Comparison of ENCODE assay signal across 18 cellular contexts in the genomic region with DNA sequence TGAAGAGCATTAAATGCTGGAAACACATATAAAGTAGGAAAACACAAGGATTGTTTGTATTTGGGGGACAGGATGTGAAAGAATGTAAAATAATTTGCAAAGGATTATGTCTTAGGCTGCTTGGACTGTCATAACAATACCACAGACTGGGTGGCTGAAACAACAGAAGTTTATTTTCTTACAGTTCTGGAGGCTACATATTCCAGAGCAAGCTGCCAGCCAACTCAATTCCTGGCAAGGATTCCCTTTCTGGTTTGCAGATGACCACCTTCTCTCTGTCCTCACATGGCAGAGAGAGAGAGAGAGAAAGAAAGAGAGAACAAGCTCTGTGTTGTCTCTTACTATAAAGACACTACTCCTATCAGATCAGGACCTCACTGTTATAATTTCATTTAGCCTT. TPM values are rescaled to one million over a fixed set of nuclear protein-coding genes. Genes with fewer than 3 reads are reported as not detected.
DNase-seq lines count a peak whose midpoint lies in the region; ATAC-seq and TF ChIP-seq lines count a peak whose summit lies in the region.
"Had no signal": no experiment of that assay in that cellular context is flagged by ENCODE, and none has a peak within 500 bp of the region (broad histone marks: within the 10 kb centered on the region; RNA-seq: fewer than 3 reads in every experiment).

No MANE protein-coding gene starts in this region.

- no peak overlapping the region for H4K8ac ChIP-seq in mesenchymal stem cell (ENCODE audit: low read length)

- H3K23ac ChIP-seq in mesenchymal stem cell (ENCODE audit: low read length in 2 of 2) = no peak overlapping the region

- no peak overlapping the region for H4K91ac ChIP-seq in mesenchymal stem cell (ENCODE audit: low read length)

- no peak overlapping the region for H3K4me2 ChIP-seq in mesenchymal stem cell (ENCODE audit: low read length, poor library complexity, severe bottlenecking)

- peaks cover 5% of the 10 kb centered on the region for H3K9me3 Mint-ChIP-seq in chondrocyte (ENCODE audit: low read depth)
- H3K9me3 Mint-ChIP-seq: CD4-positive, alpha-beta T cell had no signal

- no peak overlapping the region for H3K18ac ChIP-seq in mesenchymal stem cell (ENCODE audit: low read depth in 1 of 2, low read length in 2 of 2)

- H3K27ac Mint-ChIP-seq in chondrocyte (ENCODE audit: unreplicated experiment) = peak overlapping the region; percentile 50
- H3K27ac Mint-ChIP-seq: CD4-positive, alpha-beta T cell had no signal

- H3K79me1 ChIP-seq in mesenchymal stem cell (replicated peaks; ENCODE audit: low read length, poor library complexity, severe bottlenecking) = no peaks in the 10 kb centered on the region

- H3K27me3 ChIP-seq in mesenchymal stem cell (ENCODE audit: control insufficient read depth in 1 of 2, insufficient read depth in 1 of 2, low read length in 2 of 2) = no peaks in the 10 kb centered on the region
- H3K27me3 ChIP-seq in BE2C = no peaks in the 10 kb centered on the region

- H3K9ac ChIP-seq in mesenchymal stem cell (ENCODE audit: low read length) = no peak overlapping the region

- no peak for ATAC-seq in GM18511 (IDR thresholded peaks at IDR 0.05; ENCODE audit: unreplicated experiment)
- ATAC-seq: K562, PC-3 had no signal

- no peak overlapping the region for H2BK12ac ChIP-seq in mesenchymal stem cell (ENCODE audit: low read length in 2 of 2)

- H3K27ac ChIP-seq in mesenchymal stem cell (ENCODE audit: low read length, poor library complexity, severe bottlenecking) = no peak overlapping the region
- H3K27ac ChIP-seq: HL-60 had no signal

- no peak overlapping the region for H2BK120ac ChIP-seq in mesenchymal stem cell (ENCODE audit: low read depth, low read length)

- H2BK15ac ChIP-seq in mesenchymal stem cell (ENCODE audit: low read depth, poor library complexity, severe bottlenecking) = no peak overlapping the region

- H3K4me1 ChIP-seq in mesenchymal stem cell (ENCODE audit: control insufficient read depth, insufficient read depth, low read depth, low read length) (no peaks in the 10 kb centered on the region), BE2C (peaks cover 4% of the 10 kb centered on the region)

- no peaks in the 10 kb centered on the region for H3K27me3 Mint-ChIP-seq in chondrocyte (ENCODE audit: low read depth)
- H3K27me3 Mint-ChIP-seq: CD4-positive, alpha-beta T cell had no signal

- H2BK5ac ChIP-seq in mesenchymal stem cell (ENCODE audit: low read depth, low read length, poor library complexity, severe bottlenecking) = no peak overlapping the region

- H3K4me3 ChIP-seq in fibroblast of the aortic adventitia (ENCODE audit: low read depth, low read length) (no peak overlapping the region), mesenchymal stem cell (ENCODE audit: insufficient read depth in 1 of 2, low read depth in 1 of 2, low read length in 2 of 2) (no peak overlapping the region), BE2C (ENCODE audit: low read depth, low read length) (no peak overlapping the region)
- H3K4me3 ChIP-seq: K562 had no signal

- peaks cover 27% of the 10 kb centered on the region for H3K4me1 Mint-ChIP-seq in chondrocyte (ENCODE audit: low read depth)

- no peak overlapping the region for H2AFZ ChIP-seq in mesenchymal stem cell (ENCODE audit: low read depth, low read length)

- H2AK5ac ChIP-seq in mesenchymal stem cell (ENCODE audit: low read length, severe bottlenecking) = no peak overlapping the region

- DNase-seq in RPMI7951 (ENCODE audit: low read depth) (peak; percentile 15), chondrocyte (ENCODE audit: low spot score) (no peak), fibroblast of the aortic adventitia (ENCODE audit: low read depth) (peak; percentile 47), smooth muscle cell of the brain vasculature (ENCODE audit: low read depth, low spot score) (peak; percentile 20), mesenchymal stem cell (no peak), BE2C (no peak)
- DNase-seq: Calu3; CD4-positive, alpha-beta T cell; GOT3; NCI-H2107; NCI-H226; NCI-H526 treated with DMSO at 0.1 percent for 48 hours; NK-92 treated with Interleukin-12 subunit alpha and Interleukin-12 subunit beta, amount 100 ng/mL, for 24 hours; PC-3 had no signal

- H3K36me3 ChIP-seq in mesenchymal stem cell (ENCODE audit: control insufficient read depth in 1 of 2, insufficient read depth in 2 of 2, low read depth in 1 of 2, low read length in 2 of 2) (no peaks in the 10 kb centered on the region), BE2C (no peaks in the 10 kb centered on the region)

- no peak for TF ChIP-seq CTCF in chondrocyte (IDR thresholded peaks at IDR 0.05)
- TF ChIP-seq CTCF in fibroblast of the aortic adventitia (IDR thresholded peaks at IDR 0.05; ENCODE audit: insufficient read depth, low read length) = no peak
- no peak for TF ChIP-seq CTCF in BE2C (IDR thresholded peaks at IDR 0.05; ENCODE audit: low read depth, low read length)

- no peak overlapping the region for H3K4ac ChIP-seq in mesenchymal stem cell (ENCODE audit: low read depth in 1 of 2, low read length in 2 of 2)

- no peak overlapping the region for H3K14ac ChIP-seq in mesenchymal stem cell (ENCODE audit: low read length in 2 of 2)

- H3K9me3 ChIP-seq in mesenchymal stem cell (ENCODE audit: control insufficient read depth, low read length) (no peaks in the 10 kb centered on the region), BE2C (no peaks in the 10 kb centered on the region)

- H3K4me3 Mint-ChIP-seq in chondrocyte (ENCODE audit: unreplicated experiment) = no peak overlapping the region
- H3K4me3 Mint-ChIP-seq: CD4-positive, alpha-beta T cell had no signal

- H3K36me3 Mint-ChIP-seq in chondrocyte (ENCODE audit: low read depth) = no peaks in the 10 kb centered on the region

RNA-seq across cellular contexts. Expression of a gene that starts 8.8 kb away (rescaled TPM):
- 0.10 and 0.24 TPM in 2 replicates for total RNA-seq in RPMI7951 (2014; rRNA removed; shearing (Covaris generic))
- total RNA-seq in chondrocyte (0.15 TPM in 1 of 3 replicates, not detected in the others), fibroblast of the aortic adventitia (ENCODE audit: low replicate concordance) (0.08 and 0.45 TPM in 2 replicates)
- 0.25 TPM for polyA plus RNA-seq in mesenchymal stem cell (2013, experiment 1 of 2)
- polyA plus RNA-seq in mesenchymal stem cell (2013, experiment 2 of 2) = 0.18 TPM
- polyA plus RNA-seq in BE2C (2012; ENCODE audit: insufficient read depth, insufficient read length, low read depth) = 0.80 TPM
- total RNA-seq: Calu3, G401 had no signal

Comparison
In these comparisons a context has a peak if more than half of its experiments do, and no peak if none do; other contexts are left out.
1. DNase-seq: peak in RPMI7951 (single experiment), fibroblast of the aortic adventitia (single experiment) and smooth muscle cell of the brain vasculature (single experiment); none in chondrocyte (single experiment), mesenchymal stem cell (single experiment) and BE2C (single experiment).